23 cellular contexts compared by ENCODE assay signal in genomic region chr17:51032850-51033249, GRCh38.
"Had no signal": no experiment of that assay in that cellular context is flagged by ENCODE, and none has a peak within 500 bp of the region (broad histone marks: within the 10 kb centered on the region; RNA-seq: fewer than 3 reads in every experiment).

No MANE protein-coding gene starts in this region.

- H3K4me3 ChIP-seq: prostate gland, upper lobe of left lung had no signal

- H3K9me3 ChIP-seq: prostate gland, upper lobe of left lung had no signal

- H3K27me3 Mint-ChIP-seq: activated CD4-positive, alpha-beta memory T cell treated with anti-CD3 and anti-CD28 coated beads, Interleukin-2, amount 10 ng/mL, durations not matched to agents 7 days and 5 days; activated CD4-positive, alpha-beta T cell treated with anti-CD3 and anti-CD28 coated beads, Interleukin-2, amount 10 ng/mL, durations not matched to agents 24 days and 14 days; activated naive CD4-positive, alpha-beta T cell treated with anti-CD3 and anti-CD28 coated beads, Interleukin-2, amount 50 U/mL, for 24 hours had no signal

- H3K27me3 ChIP-seq: brain microvascular endothelial cell, upper lobe of left lung had no signal

- H3K4me3 Mint-ChIP-seq: activated CD4-positive, alpha-beta memory T cell treated with anti-CD3 and anti-CD28 coated beads, Interleukin-2, amount 10 ng/mL, durations not matched to agents 7 days and 5 days; activated CD4-positive, alpha-beta T cell treated with anti-CD3 and anti-CD28 coated beads, Interleukin-2, amount 10 ng/mL, durations not matched to agents 24 days and 14 days; activated naive CD4-positive, alpha-beta T cell treated with anti-CD3 and anti-CD28 coated beads, Interleukin-2, amount 50 U/mL, for 24 hours; activated T-helper 1 cell treated with anti-CD3 and anti-CD28 coated beads, Interleukin-12 subunit alpha, Interleukin-12 subunit beta, Interleukin-2, Interleukin-4 antibody, amounts not matched to agents 30 ng/mL and 10 ng/mL and 1 ng/mL, durations not matched to agents 14 hours and 24 hours and 36 hours; natural killer cell; T-helper 2 cell treated with Interferon-gamma antibody and Interleukin-4, amounts not matched to agents 5 μg/mL and 100 μg/mL, for 36 hours had no signal

- H3K36me3 Mint-ChIP-seq: natural killer cell had no signal

- H3K27ac Mint-ChIP-seq: activated CD4-positive, alpha-beta memory T cell treated with anti-CD3 and anti-CD28 coated beads, Interleukin-2, amount 10 ng/mL, durations not matched to agents 7 days and 5 days; activated CD4-positive, alpha-beta T cell treated with anti-CD3 and anti-CD28 coated beads, Interleukin-2, amount 10 ng/mL, durations not matched to agents 24 days and 14 days; activated naive CD4-positive, alpha-beta T cell treated with anti-CD3 and anti-CD28 coated beads, Interleukin-2, amount 50 U/mL, for 24 hours; activated T-helper 1 cell treated with anti-CD3 and anti-CD28 coated beads, Interleukin-12 subunit alpha, Interleukin-12 subunit beta, Interleukin-2, Interleukin-4 antibody, amounts not matched to agents 30 ng/mL and 10 ng/mL and 1 ng/mL, durations not matched to agents 14 hours and 24 hours and 36 hours; T-helper 2 cell treated with Interferon-gamma antibody and Interleukin-4, amounts not matched to agents 5 μg/mL and 100 μg/mL, for 36 hours had no signal

- H3K4me1 ChIP-seq: prostate gland had no signal

- ATAC-seq: left ventricle myocardium superior; natural killer cell; stimulated activated naive CD8-positive, alpha-beta T cell treated with anti-CD3 and anti-CD28 coated beads, Interleukin-15, Interleukin-2, amounts not matched to agents 100 U/mL and 50 U/mL, for 24 hours had no signal

- H3K36me3 ChIP-seq: prostate gland had no signal

- H3K27ac ChIP-seq: brain microvascular endothelial cell, prostate gland, upper lobe of left lung, VCaP had no signal

- H3K9me3 Mint-ChIP-seq: activated CD4-positive, alpha-beta memory T cell treated with anti-CD3 and anti-CD28 coated beads, Interleukin-2, amount 10 ng/mL, durations not matched to agents 7 days and 5 days; activated CD4-positive, alpha-beta T cell treated with anti-CD3 and anti-CD28 coated beads, Interleukin-2, amount 10 ng/mL, durations not matched to agents 24 days and 14 days; activated naive CD4-positive, alpha-beta T cell treated with anti-CD3 and anti-CD28 coated beads, Interleukin-2, amount 50 U/mL, for 24 hours; activated T-helper 1 cell treated with anti-CD3 and anti-CD28 coated beads, Interleukin-12 subunit alpha, Interleukin-12 subunit beta, Interleukin-2, Interleukin-4 antibody, amounts not matched to agents 30 ng/mL and 10 ng/mL and 1 ng/mL, durations not matched to agents 14 hours and 24 hours and 36 hours; natural killer cell; T-helper 2 cell treated with Interferon-gamma antibody and Interleukin-4, amounts not matched to agents 5 μg/mL and 100 μg/mL, for 36 hours had no signal

- DNase-seq: activated CD4-positive, alpha-beta memory T cell treated with anti-CD3 and anti-CD28 coated beads, Interleukin-2, amount 10 ng/mL, durations not matched to agents 7 days and 5 days; activated CD4-positive, alpha-beta T cell treated with anti-CD3 and anti-CD28 coated beads, Interleukin-2, amount 10 ng/mL, durations not matched to agents 24 days and 14 days; activated gamma-delta T cell treated with Interleukin-2 at 50 U/mL for 16 hours; aorta; brain microvascular endothelial cell; caudate nucleus; dermis blood vessel endothelial cell; effector CD8-positive, alpha-beta T cell; erythroblast; glutamatergic neuron; hypothalamus; left ventricle myocardium superior; mammary epithelial cell; midbrain; natural killer cell; stimulated activated CD4-positive, alpha-beta T cell treated with anti-CD3 and anti-CD28 coated beads, Interleukin-4, amount 100 ng/mL, for 4 hours; stimulated activated naive CD8-positive, alpha-beta T cell treated with anti-CD3 and anti-CD28 coated beads, Interleukin-15, Interleukin-2, amounts not matched to agents 100 U/mL and 50 U/mL, for 24 hours; upper lobe of left lung had no signal
